Comparison of ENCODE assay signal across 20 cellular contexts in genomic region chr11:125258626-125259025, GRCh38.
"Had no signal": no experiment of that assay in that cellular context is flagged by ENCODE, and none has a peak within 500 bp of the region (broad histone marks: within the 10 kb centered on the region; RNA-seq: fewer than 3 reads in every experiment).

No MANE protein-coding gene starts in this region.

- H3K27me3 ChIP-seq: adrenal gland, pancreas, right atrium auricular region had no signal

- H3K4me1 ChIP-seq: foreskin keratinocyte, pancreas had no signal

- H3K27ac Mint-ChIP-seq: activated CD8-positive, alpha-beta T cell treated with anti-CD3 and anti-CD28 coated beads, Interleukin-2, amount 10 ng/mL, durations not matched to agents 7 days and 5 days; immature natural killer cell; natural killer cell had no signal

- H3K9me3 ChIP-seq: adrenal gland, left lung, pancreas, psoas muscle, right atrium auricular region, upper lobe of left lung had no signal

- H3K4me3 ChIP-seq: adrenal gland, left lung, lung, pancreas, psoas muscle, right atrium auricular region, upper lobe of left lung had no signal

- H3K9me3 Mint-ChIP-seq: activated naive CD4-positive, alpha-beta T cell treated with anti-CD3 and anti-CD28 coated beads, Interleukin-2, amount 50 U/mL, for 72 hours; immature natural killer cell; natural killer cell had no signal

- H3K4me3 Mint-ChIP-seq: activated CD8-positive, alpha-beta T cell treated with anti-CD3 and anti-CD28 coated beads, Interleukin-2, amount 10 ng/mL, durations not matched to agents 7 days and 5 days; immature natural killer cell; natural killer cell had no signal

- H3K36me3 Mint-ChIP-seq: activated naive CD4-positive, alpha-beta T cell treated with anti-CD3 and anti-CD28 coated beads, Interleukin-2, amount 50 U/mL, for 72 hours; immature natural killer cell; natural killer cell had no signal

- DNase-seq: activated CD4-positive, alpha-beta T cell treated with anti-CD3 and anti-CD28 coated beads for 1 hour; activated CD4-positive, alpha-beta T cell treated with anti-CD3 and anti-CD28 coated beads, Interleukin-2, amount 50 U/mL, for 1 hour; activated CD8-positive, alpha-beta T cell treated with anti-CD3 and anti-CD28 coated beads, Interleukin-2, amount 10 ng/mL, durations not matched to agents 7 days and 5 days; adrenal gland; erythroblast; foreskin keratinocyte; immature natural killer cell; kidney glomerular epithelial cell; left lung; natural killer cell; pancreas; psoas muscle; stimulated activated CD4-positive, alpha-beta T cell treated with anti-CD3 and anti-CD28 coated beads, Interleukin-12 subunit alpha, Interleukin-12 subunit beta, amount 100 ng/mL, for 4 hours; stimulated activated CD4-positive, alpha-beta T cell treated with anti-CD3 and anti-CD28 coated beads, Interleukin-4, amount 100 ng/mL, for 4 hours; stimulated activated naive CD8-positive, alpha-beta T cell treated with anti-CD3 and anti-CD28 coated beads, Interleukin-15, Interleukin-2, amounts not matched to agents 100 U/mL and 50 U/mL, for 24 hours; T-helper 1 cell; upper lobe of left lung had no signal

- H3K4me1 Mint-ChIP-seq: immature natural killer cell had no signal

- H3K36me3 ChIP-seq: adrenal gland, left lung, pancreas, right atrium auricular region, upper lobe of left lung had no signal
